In the genomic region with DNA sequence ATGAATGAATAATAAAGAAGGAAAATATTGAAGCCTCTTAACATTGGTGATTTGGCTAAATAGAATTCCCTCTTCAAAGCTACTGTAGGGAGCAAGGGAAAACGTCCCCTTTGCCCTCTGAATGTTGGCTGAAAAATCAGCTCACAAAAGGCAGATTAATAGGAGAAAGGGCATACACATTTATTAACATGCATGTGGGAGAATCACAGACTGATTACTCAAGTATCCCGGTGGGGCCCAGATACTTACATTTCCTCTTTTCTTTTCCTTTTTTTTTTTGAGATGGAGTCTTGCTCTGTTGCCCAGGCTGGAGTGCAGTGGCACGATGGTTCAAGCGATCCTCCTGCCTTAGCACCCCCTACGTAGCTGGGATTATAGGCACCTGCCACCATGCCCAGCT, we compare ENCODE assay signal across 23 cellular contexts.
A peak's percentile ranks its signal among the peaks of the same experiment; 100 is the strongest.
DNase-seq lines count a peak whose midpoint lies in the region; ATAC-seq and TF ChIP-seq lines count a peak whose summit lies in the region.
"Had no signal": no experiment of that assay in that cellular context is flagged by ENCODE, and none has a peak within 500 bp of the region (broad histone marks: within the 10 kb centered on the region; RNA-seq: fewer than 3 reads in every experiment).

No MANE protein-coding gene starts in this region.

- no peak for TF ChIP-seq CTCF in left ventricle myocardium inferior (IDR thresholded peaks at IDR 0.05; ENCODE audit: borderline replicate concordance)
- no peak for TF ChIP-seq CTCF in heart left ventricle (IDR thresholded peaks at IDR 0.05)
- TF ChIP-seq CTCF in fibroblast of mammary gland (conservative IDR thresholded peaks at IDR 0.05; ENCODE audit: control insufficient read depth, insufficient read depth, low read depth, low read length), result no peak
- no peak for TF ChIP-seq CTCF in upper lobe of right lung (IDR thresholded peaks at IDR 0.05)
- no peak for TF ChIP-seq CTCF in ovary (IDR thresholded peaks at IDR 0.05)

- intact Hi-C loops in left ventricle myocardium inferior (cut with micrococcal nuclease), result no loop called here
- intact Hi-C loops in heart left ventricle (cut with DNase I), result no loop called here
- intact Hi-C loops in upper lobe of right lung (cut with DNase I), result no loop called here
- intact Hi-C loops in ovary (cut with DNase I), result no loop called here

- peaks cover 65% of the 10 kb centered on the region for H3K4me1 ChIP-seq in left ventricle myocardium inferior
- H3K4me1 ChIP-seq in heart left ventricle, result peaks cover 14 to 67% (median 46%) of the 10 kb centered on the region in 12 donors
- peaks cover 47% of the 10 kb centered on the region for H3K4me1 ChIP-seq in upper lobe of right lung
- peaks cover 4% of the 10 kb centered on the region for H3K4me1 ChIP-seq in ovary (ENCODE audit: insufficient read depth)

- H3K27ac ChIP-seq in left ventricle myocardium inferior (replicated peaks), result peak overlapping the region; percentile 59
- peak overlapping the region in 6 of 12 donors; percentile 12 to 84 (median 54) for H3K27ac ChIP-seq in heart left ventricle
- H3K27ac ChIP-seq in upper lobe of right lung, result peak overlapping the region; percentile 42
- H3K27ac ChIP-seq in ovary, result no peak overlapping the region

- peaks cover 22% of the 10 kb centered on the region for H3K36me3 ChIP-seq in left ventricle myocardium inferior
- H3K36me3 ChIP-seq in heart left ventricle, result peaks cover 0 to 42% (median 22%) of the 10 kb centered on the region in 9 donors
- H3K36me3 ChIP-seq in upper lobe of right lung, result peaks cover 19% of the 10 kb centered on the region
- no peaks in the 10 kb centered on the region for H3K36me3 ChIP-seq in ovary

- WGBS in heart left ventricle, 4 donors, result 74 to 84% (median 75%) methylated on average over 5 of the region's 5 CpGs
- 70 to 77% (median 72%) methylated on average over 5 of the region's 5 CpGs for WGBS in ovary, 3 donors

- H3K4me3 Mint-ChIP-seq in T-helper 17 cell, result no peak overlapping the region
- H3K4me3 Mint-ChIP-seq: mesothelial cell of epicardium, nephron progenitor cell had no signal

- H3K27me3 Mint-ChIP-seq in T-helper 17 cell, result no peaks in the 10 kb centered on the region

- H3K4me3 ChIP-seq in left ventricle myocardium inferior, result no peak overlapping the region
- H3K4me3 ChIP-seq in heart left ventricle, result no peak overlapping the region
- H3K4me3 ChIP-seq in fibroblast of mammary gland (ENCODE audit: control insufficient read depth, low read depth, low read length), result no peak overlapping the region
- no peak overlapping the region for H3K4me3 ChIP-seq in upper lobe of right lung
- no peak overlapping the region for H3K4me3 ChIP-seq in ovary

- peak overlapping the region; percentile 92 for H3K27ac Mint-ChIP-seq in T-helper 17 cell
- H3K27ac Mint-ChIP-seq: nephron progenitor cell had no signal

- H3K4me1 Mint-ChIP-seq in T-helper 17 cell, result peaks cover 66% of the 10 kb centered on the region

- ATAC-seq in heart left ventricle, result no peak
- no peak for ATAC-seq in T-helper 17 cell
- ATAC-seq in upper lobe of right lung, result peak; percentile 52
- ATAC-seq in GM19351 (IDR thresholded peaks at IDR 0.05; ENCODE audit: unreplicated experiment), result no peak
- ATAC-seq: left colon had no signal

- H3K9me3 ChIP-seq in left ventricle myocardium inferior (replicated peaks) (no peaks in the 10 kb centered on the region), heart left ventricle (no peaks in the 10 kb centered on the region), T-helper 17 cell (ENCODE audit: control insufficient read depth, low read length, poor library complexity, severe bottlenecking) (no peaks in the 10 kb centered on the region), upper lobe of right lung (no peaks in the 10 kb centered on the region), ovary (no peaks in the 10 kb centered on the region)

- TF ChIP-seq POLR2A in heart left ventricle (IDR thresholded peaks at IDR 0.05) (no peak), ovary (IDR thresholded peaks at IDR 0.05) (no peak)

- H3K27me3 ChIP-seq in left ventricle myocardium inferior (ENCODE audit: low read depth) (no peaks in the 10 kb centered on the region), heart left ventricle (no peaks in the 10 kb centered on the region), upper lobe of right lung (no peaks in the 10 kb centered on the region), ovary (no peaks in the 10 kb centered on the region)

- H3K36me3 Mint-ChIP-seq in T-helper 17 cell (ENCODE audit: low read depth), result peaks cover 3% of the 10 kb centered on the region

- no peak for TF ChIP-seq EP300 in ovary (IDR thresholded peaks at IDR 0.05)

- no peak for DNase-seq in left ventricle myocardium inferior
- DNase-seq in heart left ventricle, result no peak
- no peak for DNase-seq in T-helper 17 cell
- DNase-seq in fibroblast of mammary gland (ENCODE audit: low read depth), result peak; percentile 51
- DNase-seq in upper lobe of right lung, result no peak
- no peak for DNase-seq in ovary
- DNase-seq in dermis blood vessel endothelial cell, result no peak
- DNase-seq: activated naive CD4-positive, alpha-beta T cell treated with anti-CD3 and anti-CD28 coated beads, Interleukin-2, amount 50 U/mL, for 16 hours; activated T-cell treated with anti-CD3 and anti-CD28 coated beads for 4 hours; COR-L47; DND-41; glutamatergic neuron; HCEC 1CT; left colon; NCI-H1436 treated with DMSO at 0.1 percent for 48 hours; NCI-H526; nephron progenitor cell; OCI-M1; posterior cingulate gyrus; SIG-M5; T-helper 1 cell had no signal

Comparison
In these comparisons a context has a peak if more than half of its experiments do, and no peak if none do; other contexts are left out.
1. H3K27ac ChIP-seq: peak in left ventricle myocardium inferior (single experiment) and upper lobe of right lung (single experiment); none in ovary (0 of 2).